10 cellular contexts compared by ENCODE assay signal in the genomic region with DNA sequence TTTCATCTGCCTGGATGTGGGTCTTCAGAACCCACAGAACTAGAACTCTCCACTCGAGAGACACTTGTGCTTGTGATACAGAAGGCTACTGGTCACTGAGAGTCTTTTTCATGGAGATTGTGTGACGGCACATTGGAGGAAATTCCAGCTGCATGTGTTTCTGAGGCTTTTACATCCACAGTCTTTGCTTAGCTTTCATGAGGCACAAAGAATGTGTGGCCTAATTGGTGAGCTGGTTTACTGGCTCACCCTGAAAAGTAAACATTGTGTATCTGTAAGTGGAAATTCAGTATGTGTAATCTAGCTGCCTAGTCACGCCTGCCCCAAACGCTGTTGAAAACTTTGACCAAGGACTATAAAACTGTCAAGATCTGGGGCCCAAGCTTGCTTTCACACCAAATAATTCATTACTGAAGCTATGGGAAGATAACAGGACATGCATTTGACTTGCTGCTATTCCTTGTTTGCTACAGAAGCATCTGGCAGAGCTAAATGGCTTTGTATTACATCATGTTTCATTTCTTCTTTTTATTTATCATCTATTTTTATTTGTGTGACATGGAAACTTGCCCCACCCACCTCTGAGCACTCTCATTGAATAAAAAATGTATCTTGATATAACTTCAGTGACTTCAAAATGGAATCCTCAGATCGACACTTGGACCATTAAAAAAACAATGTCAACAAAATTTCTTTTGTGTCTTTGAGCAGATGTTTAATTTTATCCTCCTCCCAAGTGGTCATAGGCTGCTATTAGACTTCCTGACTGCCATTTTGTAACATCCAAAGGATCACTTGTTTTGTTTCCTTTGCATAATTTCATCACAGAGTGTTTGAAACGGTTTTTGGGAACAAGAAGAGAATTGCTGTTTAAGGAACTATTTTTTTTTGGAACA.
DNase-seq lines count a peak whose midpoint lies in the region; ATAC-seq and TF ChIP-seq lines count a peak whose summit lies in the region.
"Had no signal": no experiment of that assay in that cellular context is flagged by ENCODE, and none has a peak within 500 bp of the region (broad histone marks: within the 10 kb centered on the region; RNA-seq: fewer than 3 reads in every experiment).

No MANE protein-coding gene starts in this region.

- H3K27me3 ChIP-seq in breast epithelium: no peaks in the 10 kb centered on the region
- no peaks in the 10 kb centered on the region for H3K27me3 ChIP-seq in RWPE2 (ENCODE audit: insufficient read depth, poor library complexity, severe bottlenecking)
- no peaks in the 10 kb centered on the region for H3K27me3 ChIP-seq in aorta (ENCODE audit: control insufficient read depth in 1 of 2, insufficient read depth in 2 of 2, low read length in 1 of 2)

- H3K4me1 ChIP-seq in breast epithelium (no peaks in the 10 kb centered on the region), RWPE2 (ENCODE audit: insufficient read depth, poor library complexity, severe bottlenecking) (peaks cover 57% of the 10 kb centered on the region), aorta (ENCODE audit: control insufficient read depth in 1 of 2, insufficient read depth in 2 of 2, low read length in 2 of 2) (peaks cover 0 to 4% of the 10 kb centered on the region in 2 donors)

- H3K9me3 Mint-ChIP-seq in MCF 10A (ENCODE audit: unreplicated experiment): no peaks in the 10 kb centered on the region
- H3K9me3 Mint-ChIP-seq in activated CD4-positive, alpha-beta T cell treated with anti-CD3 and anti-CD28 coated beads, Interleukin-2, amount 10 ng/mL, durations not matched to agents 24 days and 14 days: no peaks in the 10 kb centered on the region

- intact Hi-C loops in MCF 10A (cut with micrococcal nuclease) (loop anchor here (1.0 to 5.0 kb wide), 2 partner anchors 19 to 66 kb away; no protein-coding TSS in a partner anchor), breast epithelium (cut with DNase I; ENCODE audit: low total_unique reads) (no loop called here), aorta (cut with DNase I) (no loop called here)
- intact Hi-C loops in activated CD4-positive, alpha-beta T cell treated with anti-CD3 and anti-CD28 coated beads, Interleukin-2, amount 10 ng/mL, durations not matched to agents 24 days and 14 days (cut with micrococcal nuclease): no loop called here

- H3K27ac ChIP-seq in breast epithelium: no peak overlapping the region
- H3K27ac ChIP-seq in RWPE2 (ENCODE audit: poor library complexity, severe bottlenecking): peak overlapping the region; percentile 97
- H3K27ac ChIP-seq in aorta (ENCODE audit: low read depth in 1 of 2, low read length in 2 of 2): peak overlapping the region; percentile 18 to 57
- H3K27ac ChIP-seq: C4-2B had no signal

- WGBS in aorta, 2 donors: 46 to 48% methylated on average over 6 of the region's 6 CpGs

- H3K4me3 Mint-ChIP-seq in MCF 10A (ENCODE audit: unreplicated experiment): no peak overlapping the region
- H3K4me3 Mint-ChIP-seq in activated CD4-positive, alpha-beta T cell treated with anti-CD3 and anti-CD28 coated beads, Interleukin-2, amount 10 ng/mL, durations not matched to agents 24 days and 14 days: no peak overlapping the region

- no peaks in the 10 kb centered on the region for H3K27me3 Mint-ChIP-seq in MCF 10A (ENCODE audit: insufficient read depth, unreplicated experiment)
- no peaks in the 10 kb centered on the region for H3K27me3 Mint-ChIP-seq in activated CD4-positive, alpha-beta T cell treated with anti-CD3 and anti-CD28 coated beads, Interleukin-2, amount 10 ng/mL, durations not matched to agents 24 days and 14 days

- ATAC-seq in RWPE2 (ENCODE audit: low read depth): peak; percentile 76
- peak; percentile 56 for ATAC-seq in aorta (ENCODE audit: low FRiP score)
- no peak for ATAC-seq in HG03520 (IDR thresholded peaks at IDR 0.05; ENCODE audit: unreplicated experiment)

- BruUV-seq in MCF 10A (replicated peaks; lab: Mats Ljungman, UMichigan): no TSS peak

- H3K36me3 Mint-ChIP-seq in MCF 10A (ENCODE audit: insufficient read depth, unreplicated experiment): no peaks in the 10 kb centered on the region
- no peaks in the 10 kb centered on the region for H3K36me3 Mint-ChIP-seq in activated CD4-positive, alpha-beta T cell treated with anti-CD3 and anti-CD28 coated beads, Interleukin-2, amount 10 ng/mL, durations not matched to agents 24 days and 14 days (ENCODE audit: low read depth)

- TF ChIP-seq POLR2A in breast epithelium (IDR thresholded peaks at IDR 0.05): no peak

- H3K4me1 Mint-ChIP-seq in MCF 10A (ENCODE audit: insufficient read depth, unreplicated experiment): no peaks in the 10 kb centered on the region
- no peaks in the 10 kb centered on the region for H3K4me1 Mint-ChIP-seq in activated CD4-positive, alpha-beta T cell treated with anti-CD3 and anti-CD28 coated beads, Interleukin-2, amount 10 ng/mL, durations not matched to agents 24 days and 14 days

- TF ChIP-seq CTCF in MCF 10A (IDR thresholded peaks at IDR 0.05; ENCODE audit: unreplicated experiment): no peak
- no peak for TF ChIP-seq CTCF in breast epithelium (IDR thresholded peaks at IDR 0.05)
- TF ChIP-seq CTCF in RWPE2 (IDR thresholded peaks at IDR 0.05; ENCODE audit: poor library complexity, severe bottlenecking): no peak

- H3K36me3 ChIP-seq in breast epithelium (no peaks in the 10 kb centered on the region), RWPE2 (ENCODE audit: low read depth) (no peaks in the 10 kb centered on the region), aorta (ENCODE audit: control insufficient read depth in 1 of 2, insufficient read depth in 2 of 2, low read length in 1 of 2) (no peaks in the 10 kb centered on the region)

- POLR2A ChIA-PET in MCF 10A (lab: Yijun Ruan, JAX): interaction anchor here (0.7 to 8.4 kb wide), 12 partner anchors 12 to 147 kb away, joined by 3 to 62 read pairs (median 3); no protein-coding TSS in a partner anchor

- peak; percentile 64 for DNase-seq in MCF 10A (ENCODE audit: unreplicated experiment)
- no peak for DNase-seq in breast epithelium (ENCODE audit: low spot score in 2 of 2)
- peak; percentile 52 for DNase-seq in RWPE2 (ENCODE audit: low spot score)
- DNase-seq in iris pigment epithelial cell (ENCODE audit: low read depth): peak; percentile 96
- DNase-seq in aorta: no peak
- DNase-seq in stimulated activated CD4-positive, alpha-beta T cell treated with anti-CD3 and anti-CD28 coated beads, Interleukin-12 subunit alpha, Interleukin-12 subunit beta, amount 100 ng/mL, for 4 hours: no peak
- DNase-seq in activated CD4-positive, alpha-beta T cell treated with anti-CD3 and anti-CD28 coated beads, Interleukin-2, amount 10 ng/mL, durations not matched to agents 24 days and 14 days: no peak
- DNase-seq: NCI-H146 had no signal

- CTCF ChIA-PET in MCF 10A (lab: Yijun Ruan, JAX): interaction anchor here (0.9 to 1.1 kb wide), 2 partner anchors 9 to 33 kb away, joined by 3 read pairs; no protein-coding TSS in a partner anchor

- no peaks in the 10 kb centered on the region for H3K9me3 ChIP-seq in breast epithelium
- H3K9me3 ChIP-seq in RWPE2 (ENCODE audit: severe bottlenecking): peaks cover 2% of the 10 kb centered on the region
- H3K9me3 ChIP-seq in aorta (ENCODE audit: control insufficient read depth, low read length): no peaks in the 10 kb centered on the region

- H3K4me3 ChIP-seq in breast epithelium: no peak overlapping the region
- no peak overlapping the region for H3K4me3 ChIP-seq in RWPE2 (ENCODE audit: severe bottlenecking)
- H3K4me3 ChIP-seq in aorta (ENCODE audit: low read length in 2 of 2): no peak overlapping the region

- H3K27ac Mint-ChIP-seq in MCF 10A (ENCODE audit: low read depth, unreplicated experiment): no peak overlapping the region
- no peak overlapping the region for H3K27ac Mint-ChIP-seq in activated CD4-positive, alpha-beta T cell treated with anti-CD3 and anti-CD28 coated beads, Interleukin-2, amount 10 ng/mL, durations not matched to agents 24 days and 14 days

Comparison
In these comparisons a context has a peak if more than half of its experiments do, and no peak if none do; other contexts are left out.
1. DNase-seq: peak in MCF 10A (single experiment), RWPE2 (single experiment) and iris pigment epithelial cell (single experiment); none in breast epithelium (0 of 2), aorta (0 of 2), stimulated activated CD4-positive, alpha-beta T cell treated with anti-CD3 and anti-CD28 coated beads, Interleukin-12 subunit alpha, Interleukin-12 subunit beta, amount 100 ng/mL, for 4 hours (single experiment) and activated CD4-positive, alpha-beta T cell treated with anti-CD3 and anti-CD28 coated beads, Interleukin-2, amount 10 ng/mL, durations not matched to agents 24 days and 14 days (single experiment).
2. H3K27ac ChIP-seq: peak in RWPE2 (single experiment) and aorta (2 of 2); none in breast epithelium (0 of 2).